1 cellular context compared by ENCODE assay signal in the genomic region with DNA sequence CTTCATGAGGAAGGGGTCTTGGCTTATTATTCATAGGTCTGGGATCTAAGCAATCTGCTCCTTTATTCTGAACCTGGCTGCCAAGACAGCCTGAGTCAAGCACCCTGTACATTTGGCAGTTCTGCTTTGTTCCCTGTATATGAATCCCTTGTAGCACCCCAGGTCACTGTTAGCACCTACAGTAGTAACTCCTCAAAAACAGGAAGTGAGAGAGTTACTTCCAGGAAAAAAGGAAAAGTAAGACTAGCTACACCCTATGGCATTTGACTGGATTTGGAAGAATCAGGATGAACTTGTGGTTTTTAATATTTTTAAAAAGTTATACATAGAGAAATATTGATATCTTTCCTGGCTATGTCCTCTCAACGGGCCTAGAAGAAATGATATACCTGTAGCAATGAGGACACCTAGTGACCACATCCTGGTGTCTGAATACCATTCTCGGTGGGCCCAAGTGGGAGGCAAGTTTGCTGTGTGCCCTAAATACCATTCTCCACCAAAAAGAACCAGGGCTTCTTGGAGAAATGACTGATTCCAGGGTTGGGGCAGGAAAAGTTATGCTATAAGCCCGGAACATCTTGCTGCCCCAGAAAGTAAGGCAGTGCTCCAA.
TF ChIP-seq lines count a peak whose summit lies in the region.

No MANE protein-coding gene starts in this region.

TF ChIP-seq in HEK293, 187 proteins besides CTCF, POLR2A, EP300 and RAD21 (continued from another document):
- TF ChIP-seq, protein P1, sequence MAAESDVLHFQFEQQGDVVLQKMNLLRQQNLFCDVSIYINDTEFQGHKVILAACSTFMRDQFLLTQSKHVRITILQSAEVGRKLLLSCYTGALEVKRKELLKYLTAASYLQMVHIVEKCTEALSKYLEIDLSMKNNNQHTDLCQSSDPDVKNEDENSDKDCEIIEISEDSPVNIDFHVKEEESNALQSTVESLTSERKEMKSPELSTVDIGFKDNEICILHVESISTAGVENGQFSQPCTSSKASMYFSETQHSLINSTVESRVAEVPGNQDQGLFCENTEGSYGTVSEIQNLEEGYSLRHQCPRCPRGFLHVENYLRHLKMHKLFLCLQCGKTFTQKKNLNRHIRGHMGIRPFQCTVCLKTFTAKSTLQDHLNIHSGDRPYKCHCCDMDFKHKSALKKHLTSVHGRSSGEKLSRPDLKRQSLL (tag by site-specific recombination; IDR thresholded peaks at IDR 0.05), result no peak
- TF ChIP-seq EGR2 (tag by site-specific recombination; IDR thresholded peaks at IDR 0.05; ENCODE audit: low read depth), result no peak
